In genomic region chr1:99849413-99849743, GRCh38 we compare ENCODE assay signal across 8 cellular contexts. TPM values are rescaled to one million over a fixed set of nuclear protein-coding genes. Genes with fewer than 3 reads are reported as not detected.
A peak's percentile ranks its signal among the peaks of the same experiment; 100 is the strongest.
DNase-seq lines count a peak whose midpoint lies in the region; ATAC-seq lines count a peak whose summit lies in the region.

No MANE protein-coding gene starts in this region.

- POLR2A ChIA-PET in activated CD4-positive, alpha-beta memory T cell treated with anti-CD3 and anti-CD28 coated beads for 36 hours (lab: Charles Lee) = interaction anchor here (0.7 to 1.3 kb wide), 3 partner anchors 188 to 454 kb away, joined by 3 to 4 read pairs (median 3); a partner anchor contains a TSS

- intact Hi-C loops in activated CD4-positive, alpha-beta memory T cell treated with anti-CD3 and anti-CD28 coated beads for 36 hours (cut with micrococcal nuclease) = no loop called here
- intact Hi-C loops in Right ventricle myocardium superior (cut with DNase I) = no loop called here

- H3K4me1 Mint-ChIP-seq in activated CD4-positive, alpha-beta memory T cell treated with anti-CD3 and anti-CD28 coated beads for 36 hours (ENCODE audit: low read depth) = peaks cover 27% of the 10 kb centered on the region

- H3K36me3 Mint-ChIP-seq in activated CD4-positive, alpha-beta memory T cell treated with anti-CD3 and anti-CD28 coated beads for 36 hours = peaks cover 9% of the 10 kb centered on the region

- H3K9me3 Mint-ChIP-seq in activated CD4-positive, alpha-beta memory T cell treated with anti-CD3 and anti-CD28 coated beads for 36 hours = no peaks in the 10 kb centered on the region

- no peaks in the 10 kb centered on the region for H3K27me3 Mint-ChIP-seq in activated CD4-positive, alpha-beta memory T cell treated with anti-CD3 and anti-CD28 coated beads for 36 hours

- peak overlapping the region; percentile 82 for H3K27ac Mint-ChIP-seq in activated CD4-positive, alpha-beta memory T cell treated with anti-CD3 and anti-CD28 coated beads for 36 hours

- CTCF ChIA-PET in activated CD4-positive, alpha-beta memory T cell treated with anti-CD3 and anti-CD28 coated beads for 36 hours (lab: Charles Lee) = no interaction called here

- H3K4me3 Mint-ChIP-seq in activated CD4-positive, alpha-beta memory T cell treated with anti-CD3 and anti-CD28 coated beads for 36 hours = peak overlapping the region; percentile 94

- DNase-seq in NCI-H510A treated with DMSO at 0.1 percent for 48 hours (lab: John Stamatoyannopoulos, UW) (peak; percentile 39), NCI-H510A (lab: John Stamatoyannopoulos, UW) (no peak), Right ventricle myocardium superior (no peak), renal cortical epithelial cell (ENCODE audit: low read depth) (peak; percentile 22), iPS-NIHi11 (ENCODE audit: low spot score) (no peak), NCI-H2171 (lab: John Stamatoyannopoulos, UW) (no peak)
- DNase-seq in activated CD4-positive, alpha-beta memory T cell treated with anti-CD3 and anti-CD28 coated beads for 36 hours = no peak

- peak; percentile 6 for ATAC-seq in HG03354 (IDR thresholded peaks at IDR 0.05; ENCODE audit: poor library complexity, severe bottlenecking, unreplicated experiment)
- peak; percentile 40 for ATAC-seq in Right ventricle myocardium superior (ENCODE audit: poor library complexity)

RNA-seq across cellular contexts. Expression of gene AGL, which starts 0.8 kb away (rescaled TPM):
- total RNA-seq in activated CD4-positive, alpha-beta memory T cell treated with anti-CD3 and anti-CD28 coated beads for 36 hours = 10 to 100 TPM; 19.0 to 19.7 TPM
- 49.6 TPM for total RNA-seq in Right ventricle myocardium superior
- 15.6 and 21.1 TPM in 2 replicates for total RNA-seq in renal cortical epithelial cell

Comparison
In these comparisons a context has a peak if more than half of its experiments do, and no peak if none do; other contexts are left out.
1. DNase-seq: peak in NCI-H510A treated with DMSO at 0.1 percent for 48 hours (single experiment) and renal cortical epithelial cell (single experiment); none in NCI-H510A (single experiment), activated CD4-positive, alpha-beta memory T cell treated with anti-CD3 and anti-CD28 coated beads for 36 hours (single experiment), Right ventricle myocardium superior (single experiment), iPS-NIHi11 (single experiment) and NCI-H2171 (single experiment).